1 cellular context compared by ENCODE assay signal in the genomic region with DNA sequence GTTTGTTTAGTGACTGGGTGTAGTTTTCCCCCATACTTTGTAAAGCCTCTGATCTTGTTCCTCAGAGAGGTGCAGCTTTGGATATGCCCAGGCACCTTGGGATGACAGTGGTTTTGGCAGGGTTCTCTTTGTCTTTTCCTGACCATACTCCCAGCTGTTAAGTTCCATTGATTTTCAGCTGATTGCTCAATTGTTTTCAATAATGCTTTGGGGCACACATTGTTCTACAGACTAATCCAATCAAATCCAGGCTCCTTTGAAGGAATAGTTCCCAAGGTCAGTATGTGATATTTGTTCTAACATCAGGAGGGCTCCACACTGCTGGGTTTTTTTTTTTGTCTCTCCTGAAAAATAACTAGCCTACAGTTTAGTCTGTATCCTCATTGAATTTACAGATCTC.
TF ChIP-seq lines count a peak whose summit lies in the region.

No MANE protein-coding gene starts in this region.

TF ChIP-seq in GM23338, 12 proteins besides CTCF, POLR2A, EP300 and RAD21 (continued from another document):
- TF ChIP-seq, protein P1, sequence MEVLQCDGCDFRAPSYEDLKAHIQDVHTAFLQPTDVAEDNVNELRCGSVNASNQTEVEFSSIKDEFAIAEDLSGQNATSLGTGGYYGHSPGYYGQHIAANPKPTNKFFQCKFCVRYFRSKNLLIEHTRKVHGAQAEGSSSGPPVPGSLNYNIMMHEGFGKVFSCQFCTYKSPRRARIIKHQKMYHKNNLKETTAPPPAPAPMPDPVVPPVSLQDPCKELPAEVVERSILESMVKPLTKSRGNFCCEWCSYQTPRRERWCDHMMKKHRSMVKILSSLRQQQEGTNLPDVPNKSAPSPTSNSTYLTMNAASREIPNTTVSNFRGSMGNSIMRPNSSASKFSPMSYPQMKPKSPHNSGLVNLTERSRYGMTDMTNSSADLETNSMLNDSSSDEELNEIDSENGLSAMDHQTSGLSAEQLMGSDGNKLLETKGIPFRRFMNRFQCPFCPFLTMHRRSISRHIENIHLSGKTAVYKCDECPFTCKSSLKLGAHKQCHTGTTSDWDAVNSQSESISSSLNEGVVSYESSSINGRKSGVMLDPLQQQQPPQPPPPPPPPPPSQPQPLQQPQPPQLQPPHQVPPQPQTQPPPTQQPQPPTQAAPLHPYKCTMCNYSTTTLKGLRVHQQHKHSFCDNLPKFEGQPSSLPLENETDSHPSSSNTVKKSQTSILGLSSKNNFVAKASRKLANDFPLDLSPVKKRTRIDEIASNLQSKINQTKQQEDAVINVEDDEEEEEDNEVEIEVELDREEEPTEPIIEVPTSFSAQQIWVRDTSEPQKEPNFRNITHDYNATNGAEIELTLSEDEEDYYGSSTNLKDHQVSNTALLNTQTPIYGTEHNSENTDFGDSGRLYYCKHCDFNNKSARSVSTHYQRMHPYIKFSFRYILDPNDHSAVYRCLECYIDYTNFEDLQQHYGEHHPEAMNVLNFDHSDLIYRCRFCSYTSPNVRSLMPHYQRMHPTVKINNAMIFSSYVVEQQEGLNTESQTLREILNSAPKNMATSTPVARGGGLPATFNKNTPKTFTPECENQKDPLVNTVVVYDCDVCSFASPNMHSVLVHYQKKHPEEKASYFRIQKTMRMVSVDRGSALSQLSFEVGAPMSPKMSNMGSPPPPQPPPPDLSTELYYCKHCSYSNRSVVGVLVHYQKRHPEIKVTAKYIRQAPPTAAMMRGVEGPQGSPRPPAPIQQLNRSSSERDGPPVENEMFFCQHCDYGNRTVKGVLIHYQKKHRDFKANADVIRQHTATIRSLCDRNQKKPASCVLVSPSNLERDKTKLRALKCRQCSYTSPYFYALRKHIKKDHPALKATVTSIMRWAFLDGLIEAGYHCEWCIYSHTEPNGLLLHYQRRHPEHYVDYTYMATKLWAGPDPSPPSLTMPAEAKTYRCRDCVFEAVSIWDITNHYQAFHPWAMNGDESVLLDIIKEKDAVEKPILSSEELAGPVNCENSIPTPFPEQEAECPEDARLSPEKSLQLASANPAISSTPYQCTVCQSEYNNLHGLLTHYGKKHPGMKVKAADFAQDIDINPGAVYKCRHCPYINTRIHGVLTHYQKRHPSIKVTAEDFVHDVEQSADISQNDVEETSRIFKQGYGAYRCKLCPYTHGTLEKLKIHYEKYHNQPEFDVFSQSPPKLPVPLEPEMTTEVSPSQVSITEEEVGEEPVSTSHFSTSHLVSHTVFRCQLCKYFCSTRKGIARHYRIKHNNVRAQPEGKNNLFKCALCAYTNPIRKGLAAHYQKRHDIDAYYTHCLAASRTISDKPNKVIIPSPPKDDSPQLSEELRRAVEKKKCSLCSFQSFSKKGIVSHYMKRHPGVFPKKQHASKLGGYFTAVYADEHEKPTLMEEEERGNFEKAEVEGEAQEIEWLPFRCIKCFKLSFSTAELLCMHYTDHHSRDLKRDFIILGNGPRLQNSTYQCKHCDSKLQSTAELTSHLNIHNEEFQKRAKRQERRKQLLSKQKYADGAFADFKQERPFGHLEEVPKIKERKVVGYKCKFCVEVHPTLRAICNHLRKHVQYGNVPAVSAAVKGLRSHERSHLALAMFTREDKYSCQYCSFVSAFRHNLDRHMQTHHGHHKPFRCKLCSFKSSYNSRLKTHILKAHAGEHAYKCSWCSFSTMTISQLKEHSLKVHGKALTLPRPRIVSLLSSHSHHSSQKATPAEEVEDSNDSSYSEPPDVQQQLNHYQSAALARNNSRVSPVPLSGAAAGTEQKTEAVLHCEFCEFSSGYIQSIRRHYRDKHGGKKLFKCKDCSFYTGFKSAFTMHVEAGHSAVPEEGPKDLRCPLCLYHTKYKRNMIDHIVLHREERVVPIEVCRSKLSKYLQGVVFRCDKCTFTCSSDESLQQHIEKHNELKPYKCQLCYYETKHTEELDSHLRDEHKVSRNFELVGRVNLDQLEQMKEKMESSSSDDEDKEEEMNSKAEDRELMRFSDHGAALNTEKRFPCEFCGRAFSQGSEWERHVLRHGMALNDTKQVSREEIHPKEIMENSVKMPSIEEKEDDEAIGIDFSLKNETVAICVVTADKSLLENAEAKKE (CRISPR knock-in tag; IDR thresholded peaks at IDR 0.05): no peak
TF ChIP-seq in GM23338: peak in this region for 0.
